15 cellular contexts compared by ENCODE assay signal in genomic region chr17:37092701-37093100, GRCh38.
"Had no signal": no experiment of that assay in that cellular context is flagged by ENCODE, and none has a peak within 500 bp of the region (broad histone marks: within the 10 kb centered on the region; RNA-seq: fewer than 3 reads in every experiment).

No MANE protein-coding gene starts in this region.

- H3K27ac ChIP-seq: gastrocnemius medialis, testis, upper lobe of right lung had no signal

- ATAC-seq: gastrocnemius medialis, sciatic nerve, upper lobe of right lung had no signal

- H3K4me3 Mint-ChIP-seq: activated naive CD8-positive, alpha-beta T cell treated with anti-CD3 and anti-CD28 coated beads, Interleukin-2, amount 10 ng/mL, durations not matched to agents 7 days and 5 days; nephron progenitor cell; stimulated activated effector memory CD8-positive, alpha-beta T cell treated with anti-CD3 and anti-CD28 coated beads, Interleukin-12 subunit alpha, Interleukin-12 subunit beta, amount 100 ng/mL, for 72 hours had no signal

- H3K27me3 ChIP-seq: gastrocnemius medialis, testis, upper lobe of right lung had no signal

- H3K27ac Mint-ChIP-seq: activated naive CD8-positive, alpha-beta T cell treated with anti-CD3 and anti-CD28 coated beads, Interleukin-2, amount 10 ng/mL, durations not matched to agents 7 days and 5 days; activated T-helper 2 cell treated with anti-CD3 and anti-CD28 coated beads, Interferon-gamma antibody, Interleukin-2, Interleukin-4, amounts not matched to agents 10 μg/mL and 5 μg/mL and 100 μg/mL, durations not matched to agents 14 hours and 24 hours and 36 hours; nephron progenitor cell; stimulated activated effector memory CD8-positive, alpha-beta T cell treated with anti-CD3 and anti-CD28 coated beads, Interleukin-12 subunit alpha, Interleukin-12 subunit beta, amount 100 ng/mL, for 72 hours had no signal

- H3K9me3 Mint-ChIP-seq: activated naive CD8-positive, alpha-beta T cell treated with anti-CD3 and anti-CD28 coated beads, Interleukin-2, amount 10 ng/mL, durations not matched to agents 7 days and 5 days; activated T-helper 2 cell treated with anti-CD3 and anti-CD28 coated beads, Interferon-gamma antibody, Interleukin-2, Interleukin-4, amounts not matched to agents 10 μg/mL and 5 μg/mL and 100 μg/mL, durations not matched to agents 14 hours and 24 hours and 36 hours; nephron progenitor cell; stimulated activated effector memory CD8-positive, alpha-beta T cell treated with anti-CD3 and anti-CD28 coated beads, Interleukin-12 subunit alpha, Interleukin-12 subunit beta, amount 100 ng/mL, for 72 hours had no signal

- H3K4me1 ChIP-seq: upper lobe of right lung had no signal

- H3K4me3 ChIP-seq: gastrocnemius medialis, testis, upper lobe of right lung had no signal

- DNase-seq: activated CD4-positive, alpha-beta T cell treated with anti-CD3 and anti-CD28 coated beads for 1 hour; activated CD4-positive, alpha-beta T cell treated with anti-CD3 and anti-CD28 coated beads, Interleukin-2, amount 50 U/mL, for 4 hours; activated naive CD4-positive, alpha-beta T cell treated with Interleukin-2 at 50 U/mL for 16 hours; activated naive CD8-positive, alpha-beta T cell treated with anti-CD3 and anti-CD28 coated beads, Interleukin-2, amount 10 ng/mL, durations not matched to agents 7 days and 5 days; amygdala; gastrocnemius medialis; mesendoderm; nephron progenitor cell; nucleus accumbens; stimulated activated CD4-positive, alpha-beta T cell treated with anti-CD3 and anti-CD28 coated beads, Interleukin-4, amount 100 ng/mL, for 24 hours; testis; upper lobe of right lung had no signal

- H3K9me3 ChIP-seq: gastrocnemius medialis, testis, upper lobe of right lung had no signal

- H3K27me3 Mint-ChIP-seq: activated naive CD8-positive, alpha-beta T cell treated with anti-CD3 and anti-CD28 coated beads, Interleukin-2, amount 10 ng/mL, durations not matched to agents 7 days and 5 days had no signal
